20 cellular contexts compared by ENCODE assay signal in genomic region chr2:134097740-134098139, GRCh38.
DNase-seq lines count a peak whose midpoint lies in the region; ATAC-seq, FAIRE-seq and TF ChIP-seq lines count a peak whose summit lies in the region.
"Had no signal": no experiment of that assay in that cellular context is flagged by ENCODE, and none has a peak within 500 bp of the region (broad histone marks: within the 10 kb centered on the region; RNA-seq: fewer than 3 reads in every experiment).

No MANE protein-coding gene starts in this region.

- DNase-seq in Caco-2 (no peak), bronchial epithelial cell (ENCODE audit: low read depth) (peak; percentile 32), midbrain (lab: John Stamatoyannopoulos, UW) (no peak), gastrocnemius medialis (no peak), germinal center (ENCODE audit: low spot score) (no peak), amygdala (lab: John Stamatoyannopoulos, UW) (no peak)
- DNase-seq: CD8-positive, alpha-beta memory T cell; EL; GF-D8; NCI-H1105 treated with DMSO at 0.1 percent for 48 hours; NCI-H2029 treated with DMSO at 0.1 percent for 48 hours; NCI-H2171 treated with DMSO at 0.1 percent for 48 hours; NCI-H524 treated with DMSO at 0.1 percent for 48 hours; NCI-H82; OCI-M1; Right ventricle myocardium superior had no signal

- no peaks in the 10 kb centered on the region for H3K36me3 Mint-ChIP-seq in Caco-2 (ENCODE audit: insufficient read depth, unreplicated experiment)
- H3K36me3 Mint-ChIP-seq: CD8-positive, alpha-beta memory T cell had no signal

- no peaks in the 10 kb centered on the region for H3K27me3 Mint-ChIP-seq in Caco-2 (ENCODE audit: insufficient read depth, unreplicated experiment)

- intact Hi-C loops in Caco-2 (cut with micrococcal nuclease; ENCODE audit: unreplicated experiment), result no loop called here
- intact Hi-C loops in gastrocnemius medialis (cut with DNase I; ENCODE audit: low total_unique reads), result no loop called here

- no peak for TF ChIP-seq POLR2A in gastrocnemius medialis (IDR thresholded peaks at IDR 0.05)

- CTCF ChIA-PET in Caco-2 (lab: Charles Lee), result no interaction called here

- H3K27me3 ChIP-seq in Caco-2 (replicated peaks; ENCODE audit: control insufficient read depth, insufficient read depth, low read length) (no peaks in the 10 kb centered on the region), bronchial epithelial cell (ENCODE audit: control insufficient read depth, insufficient read depth, low read length) (no peaks in the 10 kb centered on the region), subcutaneous abdominal adipose tissue (ENCODE audit: control insufficient read depth in 5 of 5, insufficient read depth in 4 of 5, low read length in 5 of 5) (no peaks in the 10 kb centered on the region), gastrocnemius medialis (no peaks in the 10 kb centered on the region)

- H3K36me3 ChIP-seq in Caco-2 (ENCODE audit: control insufficient read depth, insufficient read depth, low read length) (no peaks in the 10 kb centered on the region), bronchial epithelial cell (ENCODE audit: control insufficient read depth, insufficient read depth, low read length) (no peaks in the 10 kb centered on the region), subcutaneous abdominal adipose tissue (ENCODE audit: control insufficient read depth in 5 of 5, insufficient read depth in 5 of 5, low read length in 5 of 5) (no peaks in the 10 kb centered on the region), gastrocnemius medialis (no peaks in the 10 kb centered on the region)

- H3K27ac ChIP-seq in subcutaneous abdominal adipose tissue (ENCODE audit: low read depth, low read length) (peak overlapping the region; percentile 79), gastrocnemius medialis (no peak overlapping the region)

- BruUV-seq in Caco-2 (replicated peaks; lab: Mats Ljungman, UMichigan), result no TSS peak

- no peak overlapping the region for H3K9ac ChIP-seq in subcutaneous abdominal adipose tissue (ENCODE audit: low read length in 5 of 5)

- peak overlapping the region; percentile 12 for H3K27ac Mint-ChIP-seq in Caco-2 (ENCODE audit: unreplicated experiment)
- H3K27ac Mint-ChIP-seq: CD8-positive, alpha-beta memory T cell; IgD-negative memory B cell had no signal

- H3K9me3 ChIP-seq in Caco-2 (no peaks in the 10 kb centered on the region), subcutaneous abdominal adipose tissue (ENCODE audit: control insufficient read depth in 5 of 5, low read length in 5 of 5) (peaks cover 0 to 4% (median 0%) of the 10 kb centered on the region in 5 donors), gastrocnemius medialis (no peaks in the 10 kb centered on the region)

- no peak overlapping the region for H3K4me3 Mint-ChIP-seq in Caco-2 (ENCODE audit: unreplicated experiment)
- H3K4me3 Mint-ChIP-seq: CD8-positive, alpha-beta memory T cell had no signal

- H3K4me1 Mint-ChIP-seq in Caco-2 (ENCODE audit: low read depth, unreplicated experiment), result peaks cover 18% of the 10 kb centered on the region
- H3K4me1 Mint-ChIP-seq: CD8-positive, alpha-beta memory T cell had no signal

- no peak for TF ChIP-seq CTCF in Caco-2 (IDR thresholded peaks at IDR 0.05; ENCODE audit: insufficient read depth in 1 of 2, low read depth in 1 of 2, low read length in 1 of 2, severe bottlenecking in 1 of 2, unreplicated experiment in 1 of 2)
- TF ChIP-seq CTCF in bronchial epithelial cell (IDR thresholded peaks at IDR 0.05; ENCODE audit: insufficient read depth, low read length, severe bottlenecking), result no peak
- no peak for TF ChIP-seq CTCF in gastrocnemius medialis (IDR thresholded peaks at IDR 0.05 in 4 of 5, conservative IDR thresholded peaks at IDR 0.05 in 1 of 5)

- in situ Hi-C loops in gastrocnemius medialis (cut with MboI; ENCODE audit: low sequenced_read_pairs in 4 of 4), result no loop called here

- FAIRE-seq in bronchial epithelial cell (lab: Jason Lieb, UNC), result no peak
- FAIRE-seq: D721Med had no signal

- POLR2A ChIA-PET in Caco-2 (lab: Charles Lee), result no interaction called here

- ATAC-seq in GM19463 (IDR thresholded peaks at IDR 0.05; ENCODE audit: unreplicated experiment) (peak; percentile 53), gastrocnemius medialis (no peak)

- H3K9me3 Mint-ChIP-seq in Caco-2 (ENCODE audit: unreplicated experiment), result no peaks in the 10 kb centered on the region

- H3K4me1 ChIP-seq in Caco-2 (peaks cover 3% of the 10 kb centered on the region; the same call in 1 of the 2 replicates), subcutaneous abdominal adipose tissue (ENCODE audit: control insufficient read depth in 5 of 5, insufficient read depth in 5 of 5, low read length in 5 of 5) (peaks cover 2 to 37% (median 22%) of the 10 kb centered on the region in 5 donors), gastrocnemius medialis (no peaks in the 10 kb centered on the region)

- H3K4me3 ChIP-seq in Caco-2 (ENCODE audit: low read depth, low read length), result no peak overlapping the region
- no peak overlapping the region for H3K4me3 ChIP-seq in bronchial epithelial cell (ENCODE audit: low read depth, low read length)
- H3K4me3 ChIP-seq in subcutaneous abdominal adipose tissue (ENCODE audit: low read depth in 1 of 5, low read length in 5 of 5), result no peak overlapping the region
- H3K4me3 ChIP-seq in gastrocnemius medialis, result no peak overlapping the region
